In genomic region chr10:102814873-102815661, GRCh38 we compare ENCODE assay signal across 7 cellular contexts. TPM values are rescaled to one million over a fixed set of nuclear protein-coding genes. Genes with fewer than 3 reads are reported as not detected.
A peak's percentile ranks its signal among the peaks of the same experiment; 100 is the strongest.
DNase-seq lines count a peak whose midpoint lies in the region; ATAC-seq and TF ChIP-seq lines count a peak whose summit lies in the region.

No MANE protein-coding gene starts in this region.

- no peak overlapping the region for H3K27ac Mint-ChIP-seq in activated CD4-positive, alpha-beta T cell treated with anti-CD3 and anti-CD28 coated beads, Interleukin-2, amount 10 ng/mL, durations not matched to agents 7 days and 5 days

- no peaks in the 10 kb centered on the region for H3K27me3 Mint-ChIP-seq in activated CD4-positive, alpha-beta T cell treated with anti-CD3 and anti-CD28 coated beads, Interleukin-2, amount 10 ng/mL, durations not matched to agents 7 days and 5 days

- BruUV-seq in Panc1 (replicated peaks; lab: Mats Ljungman, UMichigan): no TSS peak

- intact Hi-C loops in Panc1 (cut with micrococcal nuclease; ENCODE audit: unreplicated experiment): no loop called here

- H3K36me3 Mint-ChIP-seq in activated CD4-positive, alpha-beta T cell treated with anti-CD3 and anti-CD28 coated beads, Interleukin-2, amount 10 ng/mL, durations not matched to agents 7 days and 5 days (ENCODE audit: low read depth): peaks cover 44% of the 10 kb centered on the region

- POLR2A ChIA-PET in Panc1 (lab: Charles Lee): no interaction called here
- POLR2A ChIA-PET in activated CD4-positive, alpha-beta T cell treated with anti-CD3 and anti-CD28 coated beads, Interleukin-2, amount 10 ng/mL, durations not matched to agents 7 days and 5 days (lab: Charles Lee): no interaction called here

- TF ChIP-seq CTCF in Panc1 (IDR thresholded peaks at IDR 0.05) (no peak), epithelial cell of esophagus (IDR thresholded peaks at IDR 0.05; ENCODE audit: insufficient read depth, low read depth, low read length, missing control alignments) (no peak)

- in situ Hi-C loops in Panc1 (cut with HindIII; ENCODE audit: low pct_unique_long_range_greater_than_20kb, low sequenced_read_pairs): no loop called here

- H3K36me3 ChIP-seq in Panc1 (ENCODE audit: control insufficient read depth, insufficient read depth, low read length) (peaks cover 12% of the 10 kb centered on the region), mucosa of stomach (ENCODE audit: control insufficient read depth, insufficient read depth, low read length) (peaks cover 19% of the 10 kb centered on the region)

- ATAC-seq in Panc1 (peak; percentile 40), GM18873 (IDR thresholded peaks at IDR 0.05; ENCODE audit: low FRiP score, unreplicated experiment) (no peak)

- no peaks in the 10 kb centered on the region for H3K9me3 ChIP-seq in Panc1 (ENCODE audit: control insufficient read depth, insufficient read depth, low read depth, low read length)
- no peaks in the 10 kb centered on the region for H3K9me3 ChIP-seq in mucosa of stomach (ENCODE audit: control insufficient read depth, low read length)

- H3K4me3 Mint-ChIP-seq in activated CD4-positive, alpha-beta T cell treated with anti-CD3 and anti-CD28 coated beads, Interleukin-2, amount 10 ng/mL, durations not matched to agents 7 days and 5 days: no peak overlapping the region

- no peaks in the 10 kb centered on the region for H3K27me3 ChIP-seq in Panc1 (ENCODE audit: control insufficient read depth, insufficient read depth, low read length)
- H3K27me3 ChIP-seq in mucosa of stomach (ENCODE audit: control insufficient read depth, insufficient read depth, low read length): no peaks in the 10 kb centered on the region

- H3K4me3 ChIP-seq in Panc1 (ENCODE audit: low read depth in 2 of 2, low read length in 2 of 2) (no peak overlapping the region), epithelial cell of esophagus (ENCODE audit: low read length) (no peak overlapping the region), mucosa of stomach (ENCODE audit: low read length) (no peak overlapping the region)

- H3K9me3 Mint-ChIP-seq in activated CD4-positive, alpha-beta T cell treated with anti-CD3 and anti-CD28 coated beads, Interleukin-2, amount 10 ng/mL, durations not matched to agents 7 days and 5 days: no peaks in the 10 kb centered on the region

- no peak for DNase-seq in Panc1 (ENCODE audit: low read depth, low spot score)
- peak; percentile 81 for DNase-seq in epithelial cell of esophagus (ENCODE audit: low read depth)
- peak; percentile 60 for DNase-seq in ureter (ENCODE audit: low spot score)
- no peak for DNase-seq in globus pallidus (ENCODE audit: low spot score)
- DNase-seq in activated CD4-positive, alpha-beta T cell treated with anti-CD3 and anti-CD28 coated beads, Interleukin-2, amount 10 ng/mL, durations not matched to agents 7 days and 5 days: no peak

- no peak overlapping the region for H3K27ac ChIP-seq in Panc1 (ENCODE audit: low read length)

- CTCF ChIA-PET in Panc1 (lab: Charles Lee): no interaction called here
- CTCF ChIA-PET in activated CD4-positive, alpha-beta T cell treated with anti-CD3 and anti-CD28 coated beads, Interleukin-2, amount 10 ng/mL, durations not matched to agents 7 days and 5 days (lab: Charles Lee): interaction anchor here (1.1 kb wide), 1 partner anchor 54 kb away, joined by 3 read pairs; the partner anchor contains the start of gene AS3MT

- peaks cover 30% of the 10 kb centered on the region for H3K4me1 Mint-ChIP-seq in activated CD4-positive, alpha-beta T cell treated with anti-CD3 and anti-CD28 coated beads, Interleukin-2, amount 10 ng/mL, durations not matched to agents 7 days and 5 days

- H3K4me1 ChIP-seq in Panc1 (ENCODE audit: control insufficient read depth, insufficient read depth, low read length) (peaks cover 21% of the 10 kb centered on the region; the same call in 1 of the 2 replicates), mucosa of stomach (ENCODE audit: control insufficient read depth, insufficient read depth, low read length) (peaks cover 34% of the 10 kb centered on the region)

- H3K9ac ChIP-seq in mucosa of stomach (ENCODE audit: low read length): peak overlapping the region; percentile 45

RNA-seq across cellular contexts. Expression of gene CYP17A1, which starts 22.1 kb away (rescaled TPM):
- total RNA-seq in Panc1 (2021; ENCODE audit: unreplicated experiment): 2.1 TPM
- polyA plus RNA-seq in Panc1 (2012; ENCODE audit: insufficient read length): not detected
- total RNA-seq in ureter: 1.1 TPM
- total RNA-seq in activated CD4-positive, alpha-beta T cell treated with anti-CD3 and anti-CD28 coated beads, Interleukin-2, amount 10 ng/mL, durations not matched to agents 7 days and 5 days: not detected

RNA-seq across cellular contexts. Expression of gene BORCS7, which starts 39.0 kb away (rescaled TPM):
- total RNA-seq in Panc1 (2021; ENCODE audit: unreplicated experiment): 12.9 TPM
- polyA plus RNA-seq in Panc1 (2012; ENCODE audit: insufficient read length): 13.0 TPM
- total RNA-seq in ureter: 22.5 TPM
- 10 to 100 TPM; 10.7 to 13.0 TPM for total RNA-seq in activated CD4-positive, alpha-beta T cell treated with anti-CD3 and anti-CD28 coated beads, Interleukin-2, amount 10 ng/mL, durations not matched to agents 7 days and 5 days

RNA-seq across cellular contexts. Expression of gene AS3MT, which starts 54.2 kb away (rescaled TPM):
- 4.0 TPM for total RNA-seq in Panc1 (2021; ENCODE audit: unreplicated experiment)
- polyA plus RNA-seq in Panc1 (2012; ENCODE audit: insufficient read length): 13.6 TPM
- 0.29 TPM for total RNA-seq in ureter
- total RNA-seq in activated CD4-positive, alpha-beta T cell treated with anti-CD3 and anti-CD28 coated beads, Interleukin-2, amount 10 ng/mL, durations not matched to agents 7 days and 5 days: under 1 TPM; 0.48 to 0.60 TPM

Comparison
In these comparisons a context has a peak if more than half of its experiments do, and no peak if none do; other contexts are left out.
1. DNase-seq: peak in epithelial cell of esophagus (single experiment) and ureter (single experiment); none in Panc1 (single experiment), globus pallidus (single experiment) and activated CD4-positive, alpha-beta T cell treated with anti-CD3 and anti-CD28 coated beads, Interleukin-2, amount 10 ng/mL, durations not matched to agents 7 days and 5 days (single experiment).